10 cellular contexts compared by ENCODE assay signal in genomic region chr12:6211421-6211869, GRCh38. TPM values are rescaled to one million over a fixed set of nuclear protein-coding genes. Genes with fewer than 3 reads are reported as not detected.
DNase-seq lines count a peak whose midpoint lies in the region; ATAC-seq, FAIRE-seq and TF ChIP-seq lines count a peak whose summit lies in the region.
"Had no signal": no experiment of that assay in that cellular context is flagged by ENCODE, and none has a peak within 500 bp of the region (broad histone marks: within the 10 kb centered on the region; RNA-seq: fewer than 3 reads in every experiment).

No MANE protein-coding gene starts in this region.

- H3K79me2 ChIP-seq in GM23338 (replicated peaks; ENCODE audit: insufficient read depth) = peaks cover 84% of the 10 kb centered on the region
- H3K79me2 ChIP-seq in keratinocyte (ENCODE audit: control insufficient read depth, insufficient read depth, low read length) = peaks cover 73% of the 10 kb centered on the region

- no peak for DNase-seq in GM23338 (ENCODE audit: low spot score)
- DNase-seq in keratinocyte (ENCODE audit: low read depth, low spot score) = no peak
- no peak for DNase-seq in CD8-positive, alpha-beta T cell
- no peak for DNase-seq in activated CD4-positive, alpha-beta T cell treated with anti-CD3 and anti-CD28 coated beads for 48 hours
- DNase-seq in kidney tubule cell (ENCODE audit: low spot score) = no peak
- DNase-seq: activated T-cell treated with anti-CD3 and anti-CD28 coated beads, Interleukin-2, amount 50 U/mL, for 1 hour; NCI-H146 had no signal

- H3K9me1 ChIP-seq in keratinocyte (ENCODE audit: control insufficient read depth, extremely low read depth, insufficient read depth, low read length) = no peaks in the 10 kb centered on the region

- POLR2A ChIA-PET in CD8-positive, alpha-beta T cell (lab: Charles Lee) = no interaction called here

- H3K9ac ChIP-seq in keratinocyte (ENCODE audit: control insufficient read depth, extremely low read depth, insufficient read depth, low read length) = peak overlapping the region; percentile 74

- H4K20me1 ChIP-seq in GM23338 (replicated peaks; ENCODE audit: insufficient read depth) = peaks cover 7% of the 10 kb centered on the region; the same call in 1 of the 2 replicates
- H4K20me1 ChIP-seq in keratinocyte (ENCODE audit: control insufficient read depth, extremely low read depth, insufficient read depth, low read length) = no peaks in the 10 kb centered on the region

- H3K9me2 ChIP-seq in GM23338 (ENCODE audit: insufficient read depth) = no peaks in the 10 kb centered on the region

- H3K36me3 Mint-ChIP-seq in GM23338 (ENCODE audit: low read depth) = peaks cover 43% of the 10 kb centered on the region
- no peaks in the 10 kb centered on the region for H3K36me3 Mint-ChIP-seq in brain
- H3K36me3 Mint-ChIP-seq in CD8-positive, alpha-beta T cell = no peaks in the 10 kb centered on the region

- H3K36me3 ChIP-seq in GM23338 (ENCODE audit: insufficient read depth) (peaks cover 7% of the 10 kb centered on the region; the same call in 1 of the 2 replicates), keratinocyte (ENCODE audit: control insufficient read depth in 2 of 2, extremely low read depth in 1 of 2, insufficient read depth in 2 of 2, low read length in 2 of 2) (peaks cover 13 to 31% of the 10 kb centered on the region in 2 experiments)
- no peaks in the 10 kb centered on the region for H3K36me3 ChIP-seq in CD8-positive, alpha-beta T cell (ENCODE audit: insufficient read depth, low read length)

- H3F3A ChIP-seq in GM23338 (replicated peaks; ENCODE audit: low read depth) = peaks cover 13% of the 10 kb centered on the region; the same call in 1 of the 2 replicates

- H3K4me2 ChIP-seq in GM23338 (no peak overlapping the region; the same call in 1 of the 2 replicates), keratinocyte (ENCODE audit: control insufficient read depth, extremely low read depth, insufficient read depth, low read depth, low read length) (peak overlapping the region; percentile 39)

- H3K27ac Mint-ChIP-seq in GM23338 (peak overlapping the region; percentile 84), brain (peak overlapping the region in 3 of 5 experiments; percentile 21 to 74 (median 64))
- H3K27ac Mint-ChIP-seq in CD8-positive, alpha-beta T cell = no peak overlapping the region

- no peaks in the 10 kb centered on the region for H3K27me3 ChIP-seq in GM23338 (ENCODE audit: insufficient read depth)
- no peaks in the 10 kb centered on the region for H3K27me3 ChIP-seq in keratinocyte (ENCODE audit: control insufficient read depth, extremely low read depth, insufficient read depth, low read length)
- H3K27me3 ChIP-seq in CD8-positive, alpha-beta T cell (ENCODE audit: insufficient read depth, low read length) = no peaks in the 10 kb centered on the region

- ATAC-seq in GM23338 (no peak), HG02885 (IDR thresholded peaks at IDR 0.05; ENCODE audit: poor library complexity, unreplicated experiment) (no peak)
- ATAC-seq in CD8-positive, alpha-beta T cell = no peak

- peaks cover 71% of the 10 kb centered on the region for H3K4me1 ChIP-seq in GM23338 (ENCODE audit: insufficient read depth)
- H3K4me1 ChIP-seq in keratinocyte (ENCODE audit: control insufficient read depth, extremely low read depth, insufficient read depth, low read length) = peaks cover 83% of the 10 kb centered on the region
- no peaks in the 10 kb centered on the region for H3K4me1 ChIP-seq in CD8-positive, alpha-beta T cell (ENCODE audit: insufficient read depth, low read length)

- H2AFZ ChIP-seq in GM23338 = no peak overlapping the region
- H2AFZ ChIP-seq in keratinocyte (ENCODE audit: control insufficient read depth, low read length) = no peak overlapping the region

- H3K9me3 Mint-ChIP-seq in GM23338 (no peaks in the 10 kb centered on the region), brain (no peaks in the 10 kb centered on the region)
- H3K9me3 Mint-ChIP-seq in CD8-positive, alpha-beta T cell = no peaks in the 10 kb centered on the region

- H3K4me1 Mint-ChIP-seq in GM23338 (peaks cover 85% of the 10 kb centered on the region), brain (peaks cover 65% of the 10 kb centered on the region)
- H3K4me1 Mint-ChIP-seq in CD8-positive, alpha-beta T cell (ENCODE audit: low read depth) = peaks cover 6% of the 10 kb centered on the region

- CTCF ChIA-PET in CD8-positive, alpha-beta T cell (lab: Charles Lee) = interaction anchor here (0.7 to 10.4 kb wide), 5 partner anchors 15 to 142 kb away, joined by 3 to 65 read pairs (median 4); no protein-coding TSS in a partner anchor

- TF ChIP-seq CTCF in GM23338 (conservative IDR thresholded peaks at IDR 0.05; ENCODE audit: low read depth in 2 of 2) (no peak), brain (conservative IDR thresholded peaks at IDR 0.05) (no peak), keratinocyte (optimal IDR thresholded peaks at IDR 0.05 in 1 of 3, IDR thresholded peaks at IDR 0.05 in 1 of 3, conservative IDR thresholded peaks at IDR 0.05 in 1 of 3; ENCODE audit: extremely low read depth in 1 of 3, insufficient read depth in 2 of 3, low read length in 3 of 3) (no peak)
- TF ChIP-seq CTCF in CD8-positive, alpha-beta T cell (IDR thresholded peaks at IDR 0.05) = no peak

- dilution Hi-C loops in keratinocyte (cut with MboI; ENCODE audit: extremely low pct_ligation_motif_present, low sequenced_read_pairs) = no loop called here

- H3K27me3 Mint-ChIP-seq in GM23338 (ENCODE audit: insufficient read depth, low read depth, poor library complexity) = peaks cover 24% of the 10 kb centered on the region
- peaks cover 5% of the 10 kb centered on the region for H3K27me3 Mint-ChIP-seq in brain
- H3K27me3 Mint-ChIP-seq in CD8-positive, alpha-beta T cell (ENCODE audit: low read depth) = no peaks in the 10 kb centered on the region

- H3K4me3 Mint-ChIP-seq in GM23338 = no peak overlapping the region; the same call in 2 of the 3 replicates
- H3K4me3 Mint-ChIP-seq in brain = peak overlapping the region in 1 of 5 experiments; percentile 26
- no peak overlapping the region for H3K4me3 Mint-ChIP-seq in CD8-positive, alpha-beta T cell

- FAIRE-seq in keratinocyte (lab: Jason Lieb, UNC) = peak; percentile 79

- H3K9me3 ChIP-seq in keratinocyte (ENCODE audit: control insufficient read depth, low read depth, low read length) = no peaks in the 10 kb centered on the region
- no peaks in the 10 kb centered on the region for H3K9me3 ChIP-seq in CD8-positive, alpha-beta T cell (ENCODE audit: low read length)

- H3K27ac ChIP-seq in GM23338 (ENCODE audit: low read depth) (no peak overlapping the region; the same call in 1 of the 2 replicates), keratinocyte (ENCODE audit: control insufficient read depth, insufficient read depth, low read length) (peak overlapping the region; percentile 100), temporal lobe (ENCODE audit: low read depth, low read length) (peak overlapping the region; percentile 30)
- no peak overlapping the region for H3K27ac ChIP-seq in CD8-positive, alpha-beta T cell (ENCODE audit: low read depth, low read length)

- no peak overlapping the region for H3K4me3 ChIP-seq in GM23338
- H3K4me3 ChIP-seq in keratinocyte (ENCODE audit: control insufficient read depth in 2 of 3, extremely low read depth in 1 of 3, insufficient read depth in 2 of 3, low read depth in 1 of 3, low read length in 3 of 3) = no peak overlapping the region
- H3K4me3 ChIP-seq in CD8-positive, alpha-beta T cell (ENCODE audit: low read depth, low read length) = no peak overlapping the region

- intact Hi-C loops in CD8-positive, alpha-beta T cell (cut with DNase I, micrococcal nuclease) = no loop called here

TF ChIP-seq in GM23338, 12 proteins besides CTCF, POLR2A, EP300 and RAD21 (continues in another document):
- TF ChIP-seq NANOG (IDR thresholded peaks at IDR 0.05; ENCODE audit: borderline replicate concordance) = no peak
- no peak for TF ChIP-seq EZH2 (IDR thresholded peaks at IDR 0.05; ENCODE audit: low read depth, unreplicated experiment)
- TF ChIP-seq ZNF114 (CRISPR knock-in tag; IDR thresholded peaks at IDR 0.05) = no peak
- TF ChIP-seq EZH2phosphoT487 (IDR thresholded peaks at IDR 0.05; ENCODE audit: unreplicated experiment) = no peak
- no peak for TF ChIP-seq ZNF331 (CRISPR knock-in tag; IDR thresholded peaks at IDR 0.05; ENCODE audit: low read depth)
- TF ChIP-seq ETS1 (IDR thresholded peaks at IDR 0.05) = no peak

RNA-seq across cellular contexts. Expression of gene CD9, which starts 11.2 kb away (rescaled TPM):
- total RNA-seq in GM23338 (2014; rRNA removed; shearing (Covaris generic)) = 222 and 227 TPM in 2 replicates
- polyA plus RNA-seq in GM23338 (2016; fragmentation: Nextera tagmentation; extraction: Ambion mirVana) = 250 and 251 TPM in 2 replicates
- polyA plus RNA-seq in brain (ENCODE audit: insufficient read depth, low read depth, low replicate concordance) = 131 TPM
- polyA plus RNA-seq in keratinocyte = 922 to 1,166 TPM (median 1,084 TPM) in 3 replicates
- 172 TPM for polyA plus RNA-seq in keratinocyte (2011; ENCODE audit: low read depth)
- polyA plus RNA-seq in keratinocyte (2011; cell fraction: cytosol; rRNA removed) = 591 and 749 TPM in 2 replicates
- polyA plus RNA-seq in keratinocyte (2011; cell fraction: nucleus; rRNA removed) = 1,144 and 1,488 TPM in 2 replicates
- 605 and 776 TPM in 2 replicates for polyA plus RNA-seq in keratinocyte (2012; ENCODE audit: low replicate concordance)
- 431 to 802 TPM (median 750 TPM) in 3 replicates for polyA minus RNA-seq in keratinocyte
- polyA minus RNA-seq in keratinocyte (2011; cell fraction: cytosol; rRNA and poly(A)+ RNA removed) = 467 TPM
- 442 and 537 TPM in 2 replicates for polyA minus RNA-seq in keratinocyte (2011; cell fraction: nucleus; rRNA and poly(A)+ RNA removed)
- total RNA-seq in temporal lobe = 22.1 TPM
- total RNA-seq in CD8-positive, alpha-beta T cell = 1 to 10 TPM; 1.3 to 1.8 TPM

Comparison
In these comparisons a context has a peak if more than half of its experiments do, and no peak if none do; other contexts are left out.
1. H3K27ac ChIP-seq: peak in keratinocyte (single experiment) and temporal lobe (single experiment); none in GM23338 (single experiment) and CD8-positive, alpha-beta T cell (single experiment).